ENCODE assay signal across 25 cellular contexts in the genomic region with DNA sequence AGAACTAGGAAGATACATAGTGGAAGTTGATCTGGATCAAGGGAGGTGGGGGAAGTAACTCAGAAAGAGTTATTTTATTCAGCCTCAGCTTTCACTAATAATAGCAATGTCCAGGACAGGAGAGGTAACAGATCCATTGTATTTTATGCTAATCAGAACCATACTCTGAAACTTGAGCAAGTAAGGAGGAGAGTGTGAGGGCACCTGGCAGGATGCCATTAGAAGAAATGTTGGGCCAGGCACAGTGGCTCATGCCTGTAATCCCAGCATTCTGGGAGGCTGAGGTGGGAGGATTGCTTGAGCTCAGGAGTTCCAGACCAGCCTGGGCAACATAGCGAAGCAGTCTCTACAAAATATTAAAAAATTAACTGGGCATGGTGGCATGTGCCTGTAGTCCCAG. TPM values are rescaled to one million over a fixed set of nuclear protein-coding genes. Genes with fewer than 3 reads are reported as not detected.
DNase-seq lines count a peak whose midpoint lies in the region; ATAC-seq, FAIRE-seq and TF ChIP-seq lines count a peak whose summit lies in the region.
"Had no signal": no experiment of that assay in that cellular context is flagged by ENCODE, and none has a peak within 500 bp of the region (broad histone marks: within the 10 kb centered on the region; RNA-seq: fewer than 3 reads in every experiment).

No MANE protein-coding gene starts in this region.

- no peak for TF ChIP-seq POLR2A in GM12891 (IDR thresholded peaks at IDR 0.05; ENCODE audit: low read depth, low read length)

- no peak overlapping the region for H3K27ac Mint-ChIP-seq in T-helper 1 cell treated with Interleukin-12 subunit alpha and Interleukin-12 subunit beta and Interleukin-4 antibody, amounts not matched to agents 30 μg/mL and 1 μg/mL, for 36 hours
- H3K27ac Mint-ChIP-seq in stimulated activated naive CD8-positive, alpha-beta T cell treated with anti-CD3 and anti-CD28 coated beads, Interleukin-15, amount 100 ng/mL, for 72 hours: peak overlapping the region; percentile 34 to 35
- H3K27ac Mint-ChIP-seq: neural progenitor cell, progenitor cell of endocrine pancreas had no signal

- H2AFZ ChIP-seq in smooth muscle cell (ENCODE audit: low read depth): no peak overlapping the region
- H2AFZ ChIP-seq: neural progenitor cell had no signal

- ATAC-seq in stimulated activated naive CD8-positive, alpha-beta T cell treated with anti-CD3 and anti-CD28 coated beads, Interleukin-15, amount 100 ng/mL, for 72 hours: no peak
- ATAC-seq in left lobe of liver: no peak
- ATAC-seq: HCT116, left colon had no signal

- no peak overlapping the region for H3K4me2 ChIP-seq in smooth muscle cell
- H3K4me2 ChIP-seq: neural progenitor cell had no signal

- no peaks in the 10 kb centered on the region for H3F3A ChIP-seq in smooth muscle cell (ENCODE audit: low read depth)

- H3K9me3 ChIP-seq in smooth muscle cell (replicated peaks; ENCODE audit: low read depth): no peaks in the 10 kb centered on the region
- H3K9me3 ChIP-seq: heart left ventricle, thoracic aorta had no signal

- H3K4me3 Mint-ChIP-seq in T-helper 1 cell treated with Interleukin-12 subunit alpha and Interleukin-12 subunit beta and Interleukin-4 antibody, amounts not matched to agents 30 μg/mL and 1 μg/mL, for 36 hours: peak overlapping the region; percentile 31
- peak overlapping the region; percentile 28 to 44 for H3K4me3 Mint-ChIP-seq in stimulated activated naive CD8-positive, alpha-beta T cell treated with anti-CD3 and anti-CD28 coated beads, Interleukin-15, amount 100 ng/mL, for 72 hours
- H3K4me3 Mint-ChIP-seq: activated CD4-positive, alpha-beta T cell treated with anti-CD3 and anti-CD28 coated beads, Interleukin-2, amount 10 ng/mL, durations not matched to agents 7 days and 5 days; neural progenitor cell had no signal

- H3K9ac ChIP-seq in smooth muscle cell (ENCODE audit: low read depth): no peak overlapping the region
- H3K9ac ChIP-seq: neural progenitor cell had no signal

- peaks cover 11% of the 10 kb centered on the region for H3K36me3 Mint-ChIP-seq in T-helper 1 cell treated with Interleukin-12 subunit alpha and Interleukin-12 subunit beta and Interleukin-4 antibody, amounts not matched to agents 30 μg/mL and 1 μg/mL, for 36 hours (ENCODE audit: low read depth)
- H3K36me3 Mint-ChIP-seq: neural progenitor cell had no signal

- H3K79me2 ChIP-seq in smooth muscle cell (ENCODE audit: low read depth): no peaks in the 10 kb centered on the region

- H4K20me1 ChIP-seq in smooth muscle cell (ENCODE audit: low read depth): no peaks in the 10 kb centered on the region

- DNase-seq in T-helper 1 cell (no peak), RPMI8226 (peak; percentile 15), smooth muscle cell (lab: John Stamatoyannopoulos, UW; ENCODE audit: unreplicated experiment) (no peak), left lobe of liver (ENCODE audit: low spot score) (no peak), GM12891 (ENCODE audit: insufficient read length, low spot score) (no peak)
- no peak for DNase-seq in stimulated activated naive CD8-positive, alpha-beta T cell treated with anti-CD3 and anti-CD28 coated beads, Interleukin-15, amount 100 ng/mL, for 72 hours
- DNase-seq: activated CD4-positive, alpha-beta T cell treated with anti-CD3 and anti-CD28 coated beads, Interleukin-2, amount 10 ng/mL, durations not matched to agents 7 days and 5 days; activated gamma-delta T cell treated with Interleukin-2 at 50 U/mL for 16 hours; heart left ventricle; Karpas-422; left colon; NCI-H1694 treated with DMSO at 0.1 percent for 48 hours; NCI-H226; NCI-H748 treated with DMSO at 0.1 percent for 48 hours; SHP77 had no signal

- TF ChIP-seq CTCF in smooth muscle cell (IDR thresholded peaks at IDR 0.05; ENCODE audit: borderline replicate concordance, insufficient read depth, poor library complexity, severe bottlenecking): no peak

- H3K36me3 ChIP-seq in smooth muscle cell (ENCODE audit: low read depth): no peaks in the 10 kb centered on the region
- H3K36me3 ChIP-seq: cardiac muscle cell, heart left ventricle, neural progenitor cell, thoracic aorta had no signal

- FAIRE-seq in GM12891 (lab: Jason Lieb, UNC): no peak
- FAIRE-seq: A204.1 had no signal

- no peak overlapping the region for H3K4me3 ChIP-seq in smooth muscle cell
- H3K4me3 ChIP-seq: cardiac muscle cell, heart left ventricle, neural progenitor cell, thoracic aorta had no signal

- H3K9me3 Mint-ChIP-seq in T-helper 1 cell treated with Interleukin-12 subunit alpha and Interleukin-12 subunit beta and Interleukin-4 antibody, amounts not matched to agents 30 μg/mL and 1 μg/mL, for 36 hours: no peaks in the 10 kb centered on the region
- H3K9me3 Mint-ChIP-seq in stimulated activated naive CD8-positive, alpha-beta T cell treated with anti-CD3 and anti-CD28 coated beads, Interleukin-15, amount 100 ng/mL, for 72 hours: no peaks in the 10 kb centered on the region
- H3K9me3 Mint-ChIP-seq: activated CD4-positive, alpha-beta T cell treated with anti-CD3 and anti-CD28 coated beads, Interleukin-2, amount 10 ng/mL, durations not matched to agents 7 days and 5 days; neural progenitor cell had no signal

- 79% methylated on average over 1 of the region's 1 CpG for WGBS in smooth muscle cell (ENCODE audit: low lambda C conversion rate)

- peaks cover 29% of the 10 kb centered on the region for H3K4me1 Mint-ChIP-seq in T-helper 1 cell treated with Interleukin-12 subunit alpha and Interleukin-12 subunit beta and Interleukin-4 antibody, amounts not matched to agents 30 μg/mL and 1 μg/mL, for 36 hours (ENCODE audit: low read depth)
- H3K4me1 Mint-ChIP-seq in stimulated activated naive CD8-positive, alpha-beta T cell treated with anti-CD3 and anti-CD28 coated beads, Interleukin-15, amount 100 ng/mL, for 72 hours: peaks cover 47% of the 10 kb centered on the region
- H3K4me1 Mint-ChIP-seq: neural progenitor cell had no signal

- H3K27ac ChIP-seq in cingulate gyrus (ENCODE audit: low read depth, low read length) (peak overlapping the region; percentile 21), smooth muscle cell (ENCODE audit: low read depth) (no peak overlapping the region)
- H3K27ac ChIP-seq: cardiac muscle cell, epithelial cell of prostate, neural progenitor cell had no signal

- H3K27me3 Mint-ChIP-seq in T-helper 1 cell treated with Interleukin-12 subunit alpha and Interleukin-12 subunit beta and Interleukin-4 antibody, amounts not matched to agents 30 μg/mL and 1 μg/mL, for 36 hours (ENCODE audit: low read depth): no peaks in the 10 kb centered on the region
- no peaks in the 10 kb centered on the region for H3K27me3 Mint-ChIP-seq in stimulated activated naive CD8-positive, alpha-beta T cell treated with anti-CD3 and anti-CD28 coated beads, Interleukin-15, amount 100 ng/mL, for 72 hours
- H3K27me3 Mint-ChIP-seq: activated CD4-positive, alpha-beta T cell treated with anti-CD3 and anti-CD28 coated beads, Interleukin-2, amount 10 ng/mL, durations not matched to agents 7 days and 5 days; progenitor cell of endocrine pancreas had no signal

- no peaks in the 10 kb centered on the region for H3K4me1 ChIP-seq in smooth muscle cell (ENCODE audit: low read depth)
- H3K4me1 ChIP-seq: neural progenitor cell had no signal

- no peaks in the 10 kb centered on the region for H3K27me3 ChIP-seq in smooth muscle cell (ENCODE audit: low read depth)
- H3K27me3 ChIP-seq: cardiac muscle cell, neural progenitor cell had no signal

TF ChIP-seq in GM12891, 5 proteins besides CTCF, POLR2A, EP300 and RAD21:
- TF ChIP-seq TAF1 (IDR thresholded peaks at IDR 0.05; ENCODE audit: low read depth, low read length): no peak
- TF ChIP-seq POLR2AphosphoS5 (IDR thresholded peaks at IDR 0.05; ENCODE audit: low read depth, low read length): no peak
- no peak for TF ChIP-seq POU2F2 (IDR thresholded peaks at IDR 0.05; ENCODE audit: low read depth, low read length)
- TF ChIP-seq SPI1 (IDR thresholded peaks at IDR 0.05; ENCODE audit: low read depth, low read length): no peak
- no peak for TF ChIP-seq PAX5 (IDR thresholded peaks at IDR 0.05; ENCODE audit: insufficient read depth, low read length, severe bottlenecking)

RNA-seq across cellular contexts. Expression of a gene that starts 16.3 kb away (rescaled TPM):
- total RNA-seq in smooth muscle cell: 0.31 and 2.2 TPM in 2 replicates
- 0.31 and 0.96 TPM in 2 replicates for polyA plus RNA-seq in smooth muscle cell
- total RNA-seq in left lobe of liver: 1.2 TPM
- polyA plus RNA-seq in GM12891 (2012; ENCODE audit: low read depth, missing spikeins): 0.37 TPM
- total RNA-seq: cardiac muscle cell, progenitor cell of endocrine pancreas had no signal

RNA-seq across cellular contexts. Expression of a gene that starts 18.9 kb away (rescaled TPM):
- total RNA-seq in smooth muscle cell: not detected in 2 replicates
- polyA plus RNA-seq in smooth muscle cell: 0.11 and 0.25 TPM in 2 replicates
- total RNA-seq in left lobe of liver: 0.28 TPM
- polyA plus RNA-seq in GM12891 (2012; ENCODE audit: low read depth, missing spikeins): 0.09 TPM
- total RNA-seq: activated CD4-positive, alpha-beta T cell treated with anti-CD3 and anti-CD28 coated beads, Interleukin-2, amount 10 ng/mL, durations not matched to agents 7 days and 5 days; cardiac muscle cell; fibroblast of villous mesenchyme; progenitor cell of endocrine pancreas had no signal
